Comparison of ENCODE assay signal across 11 cellular contexts in the genomic region with DNA sequence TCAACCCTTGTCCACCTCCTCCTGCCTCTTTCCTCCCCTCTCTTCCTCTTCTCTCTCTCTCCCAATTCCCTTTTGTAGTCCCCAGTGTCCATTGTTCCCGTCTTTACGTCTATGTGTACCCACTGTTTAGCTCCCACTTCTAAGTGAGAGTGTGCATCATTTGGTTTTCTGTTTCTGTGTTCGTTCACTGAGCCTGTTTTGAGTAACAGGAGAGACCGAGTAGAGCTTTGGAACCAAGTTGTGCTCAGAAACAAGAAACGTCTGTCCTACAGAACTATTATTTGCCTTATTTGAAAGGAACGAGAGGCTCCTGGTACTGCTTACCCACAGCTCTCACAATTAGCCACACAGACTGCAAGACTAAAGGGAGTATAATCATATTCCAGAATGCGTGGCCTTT.
"Had no signal": no experiment of that assay in that cellular context is flagged by ENCODE, and none has a peak within 500 bp of the region (broad histone marks: within the 10 kb centered on the region; RNA-seq: fewer than 3 reads in every experiment).

No MANE protein-coding gene starts in this region.

- H3K9me3 ChIP-seq: pancreas, testis had no signal

- ATAC-seq: pancreas had no signal

- H3K4me3 ChIP-seq: pancreas, skin epidermis, testis had no signal

- H3K36me3 ChIP-seq: pancreas had no signal

- H3K4me1 ChIP-seq: pancreas, testis had no signal

- DNase-seq: activated CD4-positive, alpha-beta T cell treated with anti-CD3 and anti-CD28 coated beads, Interleukin-2, amount 10 ng/mL, durations not matched to agents 24 days and 14 days; activated CD4-positive, CD25-positive, alpha-beta regulatory T cell; activated CD8-positive, alpha-beta memory T cell treated with anti-CD3 and anti-CD28 coated beads for 24 hours; activated naive CD8-positive, alpha-beta T cell treated with anti-CD3 and anti-CD28 coated beads, Interleukin-2, amount 10 ng/mL, durations not matched to agents 7 days and 5 days; glutamatergic neuron; pancreas; stimulated activated CD4-positive, alpha-beta T cell treated with anti-CD3 and anti-CD28 coated beads, Interleukin-4, amount 100 ng/mL, for 24 hours; stimulated activated naive CD4-positive, alpha-beta T cell; SW 1271; testis had no signal

- H3K27ac ChIP-seq: pancreas, testis had no signal

- H3K27me3 ChIP-seq: pancreas, testis had no signal
